In the genomic region with DNA sequence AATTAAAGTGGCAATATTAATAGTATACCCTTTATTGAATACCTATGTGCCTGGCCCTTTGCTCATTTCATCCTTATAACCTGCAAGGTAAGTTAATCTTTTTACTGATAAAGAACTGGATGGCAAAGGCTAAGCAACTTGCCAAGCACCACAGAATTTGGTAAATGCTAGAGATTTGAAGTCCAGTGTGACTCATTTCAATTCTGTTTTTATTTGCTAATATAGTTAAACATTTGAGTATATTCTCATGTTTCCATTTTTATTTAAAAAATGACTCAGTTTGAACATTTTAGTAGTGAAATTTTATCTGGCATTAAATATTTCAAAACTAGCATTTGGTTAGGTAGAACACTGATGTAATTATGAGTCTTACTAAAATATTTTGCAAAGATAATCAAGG, we compare ENCODE assay signal across 25 cellular contexts.
"Had no signal": no experiment of that assay in that cellular context is flagged by ENCODE, and none has a peak within 500 bp of the region (broad histone marks: within the 10 kb centered on the region; RNA-seq: fewer than 3 reads in every experiment).

No MANE protein-coding gene starts in this region.

- H3K27me3 ChIP-seq: brain microvascular endothelial cell, cardiac muscle cell, Peyer's patch, SJCRH30 had no signal

- H3K4me2 ChIP-seq: SK-N-SH had no signal

- H3K36me3 ChIP-seq: cardiac muscle cell, Peyer's patch had no signal

- H3K4me3 ChIP-seq: cardiac muscle cell, Peyer's patch, SJCRH30 had no signal

- H3K9me3 ChIP-seq: Peyer's patch, SJCRH30, SK-N-SH had no signal

- H3K27ac ChIP-seq: brain microvascular endothelial cell, cardiac muscle cell, RWPE1, SJCRH30, WERI-Rb-1 had no signal

- ATAC-seq: activated CD4-positive, alpha-beta T cell treated with anti-CD3 and anti-CD28 coated beads for 36 hours; activated T-helper 17 cell treated with anti-CD3 and anti-CD28 coated beads, Interleukin-2, amount 50 U/mL, for 72 hours had no signal

- DNase-seq: activated CD4-positive, alpha-beta memory T cell treated with anti-CD3 and anti-CD28 coated beads, Interleukin-2, amount 10 ng/mL, durations not matched to agents 7 days and 5 days; activated CD4-positive, alpha-beta T cell treated with anti-CD3 and anti-CD28 coated beads for 36 hours; activated CD4-positive, alpha-beta T cell treated with anti-CD3 and anti-CD28 coated beads, Interleukin-2, amount 50 U/mL, for 1 hour; activated gamma-delta T cell; activated naive CD4-positive, alpha-beta T cell treated with anti-CD3 and anti-CD28 coated beads for 36 hours; activated T-cell treated with anti-CD3 and anti-CD28 coated beads for 4 hours; activated T-cell treated with anti-CD3 and anti-CD28 coated beads, Interleukin-2, amount 50 U/mL, for 48 hours; brain microvascular endothelial cell; NCI-H1092; NCI-H1417; NCI-H1930; NCI-H2171; NCI-H226; NCI-H510A; NCI-H526 treated with DMSO at 0.1 percent for 48 hours; NCI-H82; Peyer's patch; Right ventricle myocardium superior; SJCRH30; SK-N-SH; T-helper 1 cell; WERI-Rb-1 had no signal

- H3K9me2 ChIP-seq: SK-N-SH had no signal

- H3K4me1 ChIP-seq: SJCRH30 had no signal
